Comparison of ENCODE assay signal across 1 cellular context in the genomic region with DNA sequence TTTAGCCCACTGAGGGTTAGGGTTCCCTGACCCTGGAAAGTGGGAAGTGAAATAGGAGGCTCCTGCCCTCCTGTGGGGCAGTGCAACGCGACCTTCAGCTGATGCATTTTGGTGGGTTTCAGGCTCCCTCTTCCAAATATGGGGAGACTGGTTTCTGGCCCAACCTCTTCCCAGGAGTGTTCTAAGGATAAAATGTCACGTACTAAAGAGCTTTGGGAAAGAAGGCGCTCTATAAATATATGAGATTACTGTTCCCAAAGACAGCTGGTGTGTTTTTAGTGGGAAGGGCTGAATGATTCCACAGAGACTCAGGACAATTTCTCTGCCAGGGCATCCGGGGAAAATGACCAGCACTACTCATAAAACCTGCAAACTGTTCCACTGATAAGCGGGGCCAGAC.
TF ChIP-seq lines count a peak whose summit lies in the region.

No MANE protein-coding gene starts in this region.

TF ChIP-seq in GM12878, 131 proteins besides CTCF, POLR2A, EP300 and RAD21 (continued from another document):
- TF ChIP-seq SIX5 (IDR thresholded peaks at IDR 0.05; ENCODE audit: low read depth, low read length, severe bottlenecking) (no peak), CREB1 (IDR thresholded peaks at IDR 0.05; ENCODE audit: low read depth) (no peak), ZZZ3 (IDR thresholded peaks at IDR 0.05; ENCODE audit: control insufficient read depth, insufficient read length, low read depth) (no peak), HCFC1 (IDR thresholded peaks at IDR 0.05; ENCODE audit: low read length) (no peak), JUNB (IDR thresholded peaks at IDR 0.05) (no peak)
